ENCODE assay signal across 9 cellular contexts in genomic region chr6:49606696-49607390, GRCh38. TPM values are rescaled to one million over a fixed set of nuclear protein-coding genes. Genes with fewer than 3 reads are reported as not detected.
DNase-seq lines count a peak whose midpoint lies in the region; ATAC-seq, FAIRE-seq and TF ChIP-seq lines count a peak whose summit lies in the region.
"Had no signal": no experiment of that assay in that cellular context is flagged by ENCODE, and none has a peak within 500 bp of the region (broad histone marks: within the 10 kb centered on the region; RNA-seq: fewer than 3 reads in every experiment).

No MANE protein-coding gene starts in this region.

- TF ChIP-seq EP300 in transverse colon (IDR thresholded peaks at IDR 0.05; ENCODE audit: low read depth) = no peak

- no peaks in the 10 kb centered on the region for H3K9me2 ChIP-seq in OCI-LY1 (ENCODE audit: low read depth, low read length)

- in situ Hi-C loops in HAP-1 (cut with MboI; ENCODE audit: low sequenced_read_pairs) (no loop called here), transverse colon (cut with MboI; ENCODE audit: low pct_ligation_motif_present in 1 of 4, low pct_unique_long_range_greater_than_20kb in 1 of 4, low sequenced_read_pairs in 3 of 4) (loop anchor here in 1 of 4 donors (5.0 kb wide), 1 partner anchor 80 kb away; no protein-coding TSS in a partner anchor)

- 24 to 26% methylated on average over 5 of the region's 5 CpGs for WGBS in transverse colon (ENCODE audit: low coverage in 1 of 2), 2 donors

- peaks cover 5% of the 10 kb centered on the region for H3K4me1 ChIP-seq in A673 (ENCODE audit: insufficient read depth, low read length, poor library complexity, severe bottlenecking)
- peaks cover 13% of the 10 kb centered on the region for H3K4me1 ChIP-seq in HAP-1
- H3K4me1 ChIP-seq in KMS-11 (ENCODE audit: low read depth, poor library complexity, severe bottlenecking) = no peaks in the 10 kb centered on the region
- no peaks in the 10 kb centered on the region for H3K4me1 ChIP-seq in OCI-LY1 (ENCODE audit: insufficient read depth, low read length, severe bottlenecking)
- peaks cover 0 to 5% (median 0%) of the 10 kb centered on the region in 4 donors for H3K4me1 ChIP-seq in transverse colon

- intact Hi-C loops in A673 (cut with micrococcal nuclease; ENCODE audit: unreplicated experiment) = loop anchor here (1.0 kb wide), 2 partner anchors 75 to 154 kb away; no protein-coding TSS in a partner anchor
- intact Hi-C loops in left colon (cut with DNase I, micrococcal nuclease) = loop anchor here in 1 of 2 donors (5.0 kb wide), 1 partner anchor 75 kb away; no protein-coding TSS in a partner anchor
- intact Hi-C loops in transverse colon (cut with DNase I; ENCODE audit: low total_unique reads) = no loop called here

- peak overlapping the region; percentile 13; the same call in 1 of the 2 replicates for H2AFZ ChIP-seq in KMS-11 (ENCODE audit: low read depth)
- H2AFZ ChIP-seq in OCI-LY1 (ENCODE audit: low read length) = no peak overlapping the region

- TF ChIP-seq POLR2A in transverse colon (IDR thresholded peaks at IDR 0.05) = no peak

- H3K4me3 ChIP-seq in A673 (ENCODE audit: low read depth, low read length, poor library complexity, severe bottlenecking) (peak overlapping the region; percentile 7), HAP-1 (no peak overlapping the region), KMS-11 (IDR thresholded peaks at IDR 0.05; ENCODE audit: insufficient read depth, low read depth, low read length) (no peak overlapping the region), OCI-LY1 (ENCODE audit: low read depth, low read length, poor library complexity, severe bottlenecking) (no peak overlapping the region), bronchial epithelial cell (ENCODE audit: low read depth, low read length) (no peak overlapping the region), transverse colon (no peak overlapping the region)
- H3K4me3 ChIP-seq: skin epidermis had no signal

- ATAC-seq in left colon = peak; percentile 90

- no peak overlapping the region for H3K27ac ChIP-seq in A673 (ENCODE audit: low read depth, low read length, poor library complexity, severe bottlenecking)
- H3K27ac ChIP-seq in KMS-11 = no peak overlapping the region
- H3K27ac ChIP-seq in OCI-LY1 (ENCODE audit: low read depth, low read length, poor library complexity, severe bottlenecking) = no peak overlapping the region
- H3K27ac ChIP-seq in transverse colon = no peak overlapping the region
- H3K27ac ChIP-seq: skin epidermis had no signal

- H3K27me3 ChIP-seq in A673 (replicated peaks; ENCODE audit: insufficient read depth, low read depth, low read length, poor library complexity) (no peaks in the 10 kb centered on the region), HAP-1 (ENCODE audit: low read depth) (no peaks in the 10 kb centered on the region), KMS-11 (ENCODE audit: insufficient read depth, low read depth) (no peaks in the 10 kb centered on the region), OCI-LY1 (ENCODE audit: insufficient read depth, low read length) (no peaks in the 10 kb centered on the region), bronchial epithelial cell (ENCODE audit: control insufficient read depth, insufficient read depth, low read length) (no peaks in the 10 kb centered on the region), transverse colon (peaks cover 3% of the 10 kb centered on the region)

- H3K36me3 ChIP-seq in A673 (ENCODE audit: insufficient read depth, low read length, poor library complexity, severe bottlenecking) = no peaks in the 10 kb centered on the region
- H3K36me3 ChIP-seq in HAP-1 (replicated peaks) = no peaks in the 10 kb centered on the region
- no peaks in the 10 kb centered on the region for H3K36me3 ChIP-seq in KMS-11 (ENCODE audit: insufficient read depth)
- H3K36me3 ChIP-seq in OCI-LY1 (ENCODE audit: insufficient read depth, low read length) = no peaks in the 10 kb centered on the region
- no peaks in the 10 kb centered on the region for H3K36me3 ChIP-seq in bronchial epithelial cell (ENCODE audit: control insufficient read depth, insufficient read depth, low read length)
- H3K36me3 ChIP-seq in transverse colon = no peaks in the 10 kb centered on the region

- DNase-seq in A673 (ENCODE audit: low spot score) (peak; percentile 95), GM10248 (ENCODE audit: extremely low spot score) (peak; percentile 60), HAP-1 (ENCODE audit: low spot score in 2 of 2) (peak; percentile 53 to 79), bronchial epithelial cell (ENCODE audit: low read depth) (peak; percentile 79), left colon (peak in 1 of 2 donors; percentile 7), transverse colon (peak; percentile 23)

- H3F3A ChIP-seq in OCI-LY1 (ENCODE audit: insufficient read depth, low read length) = no peaks in the 10 kb centered on the region

- no TSS peak for BruUV-seq in A673 (replicated peaks; lab: Mats Ljungman, UMichigan)

- no peak overlapping the region; the same call in 1 of the 2 replicates for H3K4me2 ChIP-seq in KMS-11
- H3K4me2 ChIP-seq in OCI-LY1 (ENCODE audit: low read length) = no peak overlapping the region

- H4K20me1 ChIP-seq in KMS-11 (ENCODE audit: insufficient read depth) (no peaks in the 10 kb centered on the region), OCI-LY1 (ENCODE audit: insufficient read depth, low read length) (no peaks in the 10 kb centered on the region)

- FAIRE-seq in bronchial epithelial cell (lab: Jason Lieb, UNC) = no peak

- peak; percentile 93 for TF ChIP-seq CTCF in A673 (conservative IDR thresholded peaks at IDR 0.05; ENCODE audit: low read depth, low read length)
- TF ChIP-seq CTCF in GM10248 (IDR thresholded peaks at IDR 0.05; ENCODE audit: control extremely low read depth, extremely low read depth, low read depth, missing control alignments) = peak; percentile 83
- peak; percentile 86 for TF ChIP-seq CTCF in KMS-11 (conservative IDR thresholded peaks at IDR 0.05; ENCODE audit: low read depth, low read length)
- TF ChIP-seq CTCF in OCI-LY1 (IDR thresholded peaks at IDR 0.05; ENCODE audit: low read length) = peak; percentile 77
- TF ChIP-seq CTCF in bronchial epithelial cell (IDR thresholded peaks at IDR 0.05; ENCODE audit: insufficient read depth, low read length, severe bottlenecking) = peak; percentile 68
- peak; percentile 77 to 88 (median 84) for TF ChIP-seq CTCF in transverse colon (IDR thresholded peaks at IDR 0.05)

- H3K79me2 ChIP-seq in KMS-11 (ENCODE audit: insufficient read depth, low read depth) = no peaks in the 10 kb centered on the region
- no peaks in the 10 kb centered on the region for H3K79me2 ChIP-seq in OCI-LY1 (ENCODE audit: insufficient read depth, low read length)

- H3K9me3 ChIP-seq in A673 (ENCODE audit: low read depth, low read length, poor library complexity, severe bottlenecking) = no peaks in the 10 kb centered on the region
- no peaks in the 10 kb centered on the region for H3K9me3 ChIP-seq in HAP-1
- no peaks in the 10 kb centered on the region for H3K9me3 ChIP-seq in OCI-LY1 (ENCODE audit: low read length)
- H3K9me3 ChIP-seq in transverse colon = no peaks in the 10 kb centered on the region

- CTCF ChIA-PET in A673 (lab: Charles Lee) (interaction anchor here (0.5 to 4.0 kb wide), 4 partner anchors 39 to 74 kb away, joined by 3 to 32 read pairs (median 3); no protein-coding TSS in a partner anchor), GM10248 (lab: Yijun Ruan, JAX) (interaction anchor here (0.7 to 6.7 kb wide), 22 partner anchors 11 to 1819 kb away, joined by 3 to 73 read pairs (median 5); partner anchors contain the start of gene C6orf141)

- POLR2A ChIA-PET in A673 (lab: Charles Lee; ENCODE audit: low non-redundant PET) (no interaction called here), GM10248 (lab: Yijun Ruan, JAX) (no interaction called here)

- H3K9ac ChIP-seq in KMS-11 = no peak overlapping the region
- H3K9ac ChIP-seq in OCI-LY1 (ENCODE audit: low read length) = no peak overlapping the region

RNA-seq across cellular contexts. Expression of gene RHAG, which starts 29.8 kb away (rescaled TPM):
- total RNA-seq in A673 (2021) = not detected in 2 replicates
- not detected in 2 replicates for total RNA-seq in bronchial epithelial cell
- not detected for total RNA-seq in left colon
- under 1 TPM in 1 of 4 donors, not detected in 3; 0.64 TPM for total RNA-seq in transverse colon

RNA-seq across cellular contexts. Expression of gene C6orf141, which starts 56.4 kb away (rescaled TPM):
- total RNA-seq in A673 (2021) (9.7 and 11.7 TPM in 2 replicates), bronchial epithelial cell (7.8 and 10.8 TPM in 2 replicates), left colon (10 to 100 TPM in 1 of 2 donors, 1 to 10 TPM in 1; 7.6 to 11.6 TPM), transverse colon (10 to 100 TPM in 3 of 4 donors, 1 to 10 TPM in 1; 10.0 to 21.7 (median 17.5) TPM)
